In the genomic region with DNA sequence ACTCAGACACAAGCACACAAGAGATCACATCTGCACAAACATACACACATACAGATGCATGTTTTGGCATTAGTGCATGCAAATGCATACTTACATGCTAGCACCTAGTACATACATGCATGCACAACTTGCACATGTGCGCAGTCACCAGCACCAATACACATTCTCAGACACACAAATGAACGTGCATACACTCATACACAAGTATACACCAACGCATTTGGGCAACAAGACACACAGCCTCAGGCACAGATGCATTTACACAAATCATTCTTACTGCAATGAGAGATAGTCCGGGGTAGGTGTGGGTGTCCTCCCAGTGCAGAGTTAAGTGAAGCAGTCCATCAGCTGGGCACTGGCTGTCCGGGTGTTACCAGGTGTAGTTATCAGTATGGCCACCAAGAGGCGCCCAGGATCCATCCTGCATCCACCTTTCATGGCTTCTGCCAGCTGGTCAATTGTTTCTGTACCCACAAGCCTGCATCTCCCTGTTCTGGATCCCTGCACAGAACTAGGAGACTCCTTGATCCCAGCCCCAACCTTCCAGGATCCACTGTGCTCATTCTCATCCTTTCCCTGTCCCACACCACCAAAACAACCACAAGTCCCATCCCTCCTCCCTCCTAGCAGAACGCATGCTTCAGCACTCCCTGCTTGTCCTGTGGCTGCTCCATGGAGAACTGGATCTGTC, we compare ENCODE assay signal across 8 cellular contexts. TPM values are rescaled to one million over a fixed set of nuclear protein-coding genes. Genes with fewer than 3 reads are reported as not detected.
A peak's percentile ranks its signal among the peaks of the same experiment; 100 is the strongest.
DNase-seq lines count a peak whose midpoint lies in the region; ATAC-seq, FAIRE-seq and TF ChIP-seq lines count a peak whose summit lies in the region.

No MANE protein-coding gene starts in this region.

- no peak overlapping the region for H2BK5ac ChIP-seq in neuronal stem cell (ENCODE audit: low read length)

- no peak for TF ChIP-seq POLR2A in GM12892 (IDR thresholded peaks at IDR 0.05; ENCODE audit: low read depth, low read length)

- in situ Hi-C loops in ACHN (cut with HindIII; ENCODE audit: low pct_ligation_motif_present, low pct_unique_long_range_greater_than_20kb, low sequenced_read_pairs), result no loop called here

- H3K9ac ChIP-seq in neuronal stem cell (ENCODE audit: low read depth, low read length, poor library complexity), result no peak overlapping the region

- DNase-seq in ACHN (peak; percentile 50), GM12892 (ENCODE audit: insufficient read length) (peak; percentile 34), NCI-H774 (lab: John Stamatoyannopoulos, UW) (peak; percentile 62), activated T-cell treated with anti-CD3 and anti-CD28 coated beads for 24 hours (ENCODE audit: low read depth) (peak; percentile 21), fibroblast of the conjunctiva (ENCODE audit: low read depth) (peak; percentile 57), neuronal stem cell (ENCODE audit: low spot score) (peak; percentile 58), urothelium cell line (ENCODE audit: low spot score) (peak; percentile 79)

- H3K18ac ChIP-seq in neuronal stem cell (ENCODE audit: low read length), result no peak overlapping the region

- no peak overlapping the region for H2BK120ac ChIP-seq in neuronal stem cell (ENCODE audit: low read depth, low read length)

- H2AK5ac ChIP-seq in neuronal stem cell (ENCODE audit: low read depth, low read length), result no peak overlapping the region

- H2BK15ac ChIP-seq in neuronal stem cell (ENCODE audit: low read length), result no peak overlapping the region

- FAIRE-seq in GM12892 (lab: Jason Lieb, UNC) (peak; percentile 72), urothelium cell line (lab: Jason Lieb, UNC) (peak; percentile 82)

- no peak overlapping the region for H3K14ac ChIP-seq in neuronal stem cell (ENCODE audit: low read length)

- WGBS in neuronal stem cell (ENCODE audit: extremely low coverage in 2 of 2, insufficient read length in 2 of 2, insufficient replicate concordance in 1 of 2), 2 donors, result no CpG with 5 or more reads among the region's 7 CpGs

- H3K27ac ChIP-seq in neuronal stem cell (replicated peaks; ENCODE audit: low read length), result no peak overlapping the region

- H2AFZ ChIP-seq in neuronal stem cell (ENCODE audit: low read length), result no peak overlapping the region

- ATAC-seq in HG03432 (IDR thresholded peaks at IDR 0.05; ENCODE audit: unreplicated experiment), result peak; percentile 83

- H3K4me1 ChIP-seq in neuronal stem cell (ENCODE audit: control insufficient read depth in 2 of 2, insufficient read depth in 1 of 2, low read depth in 1 of 2, low read length in 2 of 2), result no peaks in the 10 kb centered on the region

- H3K4me2 ChIP-seq in neuronal stem cell (ENCODE audit: insufficient read depth, low read length, poor library complexity, severe bottlenecking), result no peak overlapping the region

- no peak overlapping the region for H3K4me3 ChIP-seq in neuronal stem cell (ENCODE audit: low read length in 2 of 2)

- H3K9me3 ChIP-seq in neuronal stem cell (replicated peaks in 1 of 2; ENCODE audit: control insufficient read depth in 2 of 2, insufficient read depth in 1 of 2, low read depth in 1 of 2, low read length in 2 of 2), result no peaks in the 10 kb centered on the region

- no peak overlapping the region for H3K23ac ChIP-seq in neuronal stem cell (ENCODE audit: low read depth, low read length, poor library complexity)

- H4K91ac ChIP-seq in neuronal stem cell (ENCODE audit: low read depth, low read length, poor library complexity), result no peak overlapping the region

- H2BK12ac ChIP-seq in neuronal stem cell (ENCODE audit: low read length), result no peak overlapping the region

- no peak overlapping the region for H3K4ac ChIP-seq in neuronal stem cell (ENCODE audit: low read length)

- H4K8ac ChIP-seq in neuronal stem cell (ENCODE audit: low read depth, low read length), result no peak overlapping the region

- no peaks in the 10 kb centered on the region for H3K36me3 ChIP-seq in neuronal stem cell (replicated peaks in 1 of 2; ENCODE audit: control insufficient read depth in 2 of 2, insufficient read depth in 2 of 2, low read length in 2 of 2)

- H3K27me3 ChIP-seq in neuronal stem cell (ENCODE audit: control insufficient read depth in 3 of 3, insufficient read depth in 3 of 3, low read depth in 1 of 3, low read length in 3 of 3), result peaks cover 0 to 5% (median 3%) of the 10 kb centered on the region in 3 experiments

- H3K79me1 ChIP-seq in neuronal stem cell (ENCODE audit: low read depth, low read length), result no peaks in the 10 kb centered on the region

RNA-seq across cellular contexts. Expression of a gene that starts 27.4 kb away (rescaled TPM):
- not detected for polyA plus RNA-seq in GM12892 (2012; ENCODE audit: missing spikeins)
- polyA plus RNA-seq in neuronal stem cell (2013, experiment 1 of 2), result 0.20 TPM
- 0.15 TPM for polyA plus RNA-seq in neuronal stem cell (2013, experiment 2 of 2)

RNA-seq across cellular contexts. Expression of a gene that starts 49.2 kb away (rescaled TPM):
- polyA plus RNA-seq in GM12892 (2012; ENCODE audit: missing spikeins), result 0.13 TPM
- polyA plus RNA-seq in neuronal stem cell (2013, experiment 1 of 2), result not detected
- polyA plus RNA-seq in neuronal stem cell (2013, experiment 2 of 2), result under 0.01 TPM

RNA-seq across cellular contexts. Expression of a gene that starts 55.1 kb away (rescaled TPM):
- polyA plus RNA-seq in GM12892 (2012; ENCODE audit: missing spikeins), result 147 TPM
- polyA plus RNA-seq in neuronal stem cell (2013, experiment 1 of 2), result 34.9 TPM
- polyA plus RNA-seq in neuronal stem cell (2013, experiment 2 of 2), result 36.5 TPM

Comparison
In these comparisons a context has a peak if more than half of its experiments do, and no peak if none do; other contexts are left out.
1. DNase-seq: peak in every context shown above with its lines; median percentile 79 in urothelium cell line; 62 in NCI-H774; 58 in neuronal stem cell; 57 in fibroblast of the conjunctiva; 50 in ACHN; 34 in GM12892; 21 in activated T-cell treated with anti-CD3 and anti-CD28 coated beads for 24 hours.